ENCODE assay signal across 19 cellular contexts in genomic region chr2:104046466-104046865, GRCh38.
"Had no signal": no experiment of that assay in that cellular context is flagged by ENCODE, and none has a peak within 500 bp of the region (broad histone marks: within the 10 kb centered on the region; RNA-seq: fewer than 3 reads in every experiment).

No MANE protein-coding gene starts in this region.

- ATAC-seq: activated CD8-positive, alpha-beta T cell treated with anti-CD3 and anti-CD28 coated beads for 36 hours; activated T-cell treated with anti-CD3 and anti-CD28 coated beads, Interleukin-2, amount 50 U/mL, for 4 hours; activated T-helper 17 cell treated with anti-CD3 and anti-CD28 coated beads, Interleukin-2, amount 50 U/mL, for 72 hours; right lobe of liver; WTC11 had no signal

- DNase-seq: activated CD4-positive, alpha-beta T cell treated with anti-CD3 and anti-CD28 coated beads for 1 hour; activated CD4-positive, alpha-beta T cell treated with anti-CD3 and anti-CD28 coated beads, Interleukin-2, amount 50 U/mL, for 1 hour; activated CD8-positive, alpha-beta T cell treated with anti-CD3 and anti-CD28 coated beads for 36 hours; activated gamma-delta T cell treated with Interleukin-2 at 50 U/mL for 16 hours; activated naive CD4-positive, alpha-beta T cell treated with anti-CD3 and anti-CD28 coated beads, Interleukin-2, amount 50 U/mL, for 16 hours; activated T-cell treated with anti-CD3 and anti-CD28 coated beads, Interleukin-2, amount 50 U/mL, for 4 hours; amniotic stem cell; brain microvascular endothelial cell; dorsolateral prefrontal cortex; effector memory CD4-positive, alpha-beta T cell; glutamatergic neuron; islet precursor cell; left ventricle myocardium inferior; posterior cingulate gyrus; right lobe of liver; stimulated activated CD4-positive, alpha-beta T cell treated with anti-CD3 and anti-CD28 coated beads, Interleukin-2, amount 100 ng/mL, for 48 hours; stimulated activated naive CD4-positive, alpha-beta T cell treated with Interleukin-2 at 50 U/mL for 16 hours had no signal
